8 cellular contexts compared by ENCODE assay signal in genomic region chr6:2972219-2972487, GRCh38. TPM values are rescaled to one million over a fixed set of nuclear protein-coding genes. Genes with fewer than 3 reads are reported as not detected.
DNase-seq lines count a peak whose midpoint lies in the region; ATAC-seq and TF ChIP-seq lines count a peak whose summit lies in the region.
"Not testable (repeated sequence)": the region's sequence is repeated elsewhere in the genome, so short reads cannot be mapped to it uniquely, and the experiment has no call there.

No MANE protein-coding gene starts in this region.

- not testable (repeated sequence) for H3K36me3 ChIP-seq in ES-I3 (ENCODE audit: insufficient read depth, low read length); right atrium auricular region; naive thymus-derived CD4-positive, alpha-beta T cell (ENCODE audit: control insufficient read depth in 2 of 3, insufficient read depth in 3 of 3, low read length in 3 of 3); aorta (ENCODE audit: control insufficient read depth in 1 of 2, insufficient read depth in 2 of 2, low read length in 1 of 2)

- ATAC-seq in activated naive CD8-positive, alpha-beta T cell treated with anti-CD3 and anti-CD28 coated beads, Interleukin-2, amount 10 ng/mL, durations not matched to agents 7 days and 5 days (ENCODE audit: low read depth); naive thymus-derived CD4-positive, alpha-beta T cell; aorta (ENCODE audit: low FRiP score): not testable (repeated sequence)

- H3K4me3 Mint-ChIP-seq in T-helper 1 cell treated with Interleukin-12 subunit alpha and Interleukin-12 subunit beta and Interleukin-4 antibody, amounts not matched to agents 30 μg/mL and 1 μg/mL, for 36 hours: peak overlapping the region; percentile 77
- peak overlapping the region; percentile 90 for H3K4me3 Mint-ChIP-seq in activated naive CD8-positive, alpha-beta T cell treated with anti-CD3 and anti-CD28 coated beads, Interleukin-2, amount 10 ng/mL, durations not matched to agents 7 days and 5 days
- H3K4me3 Mint-ChIP-seq in naive thymus-derived CD4-positive, alpha-beta T cell: peak overlapping the region; percentile 83 to 92 (median 89)

- CTCF ChIA-PET in naive thymus-derived CD4-positive, alpha-beta T cell (lab: Charles Lee): interaction anchor here (1.2 kb wide), 1 partner anchor 16 kb away, joined by 4 read pairs; no protein-coding TSS in a partner anchor

- not testable (repeated sequence) for H3K9me3 Mint-ChIP-seq in T-helper 1 cell treated with Interleukin-12 subunit alpha and Interleukin-12 subunit beta and Interleukin-4 antibody, amounts not matched to agents 30 μg/mL and 1 μg/mL, for 36 hours; activated naive CD8-positive, alpha-beta T cell treated with anti-CD3 and anti-CD28 coated beads, Interleukin-2, amount 10 ng/mL, durations not matched to agents 7 days and 5 days; naive thymus-derived CD4-positive, alpha-beta T cell

- not testable (repeated sequence) for TF ChIP-seq CTCF in dorsolateral prefrontal cortex (IDR thresholded peaks at IDR 0.05 in 54 of 56, conservative IDR thresholded peaks at IDR 0.05 in 2 of 56; ENCODE audit: low read depth in 1 of 56, partially characterized antibody in 56 of 56); right atrium auricular region (IDR thresholded peaks at IDR 0.05)

- H3K27ac ChIP-seq in dorsolateral prefrontal cortex (peak overlapping the region; percentile 82 to 100 (median 98)), right atrium auricular region (peak overlapping the region; percentile 96 to 100), skin epidermis (peak overlapping the region in 19 of 21 experiments; percentile 76 to 97 (median 92)), aorta (ENCODE audit: low read depth in 1 of 2, low read length in 2 of 2) (peak overlapping the region; percentile 66 to 79)
- peak overlapping the region; percentile 72 for H3K27ac ChIP-seq in naive thymus-derived CD4-positive, alpha-beta T cell (ENCODE audit: low read depth, low read length)

- H3K4me3 ChIP-seq in dorsolateral prefrontal cortex (peak overlapping the region in 58 of 59 donors; percentile 58 to 89 (median 79)), right atrium auricular region (peak overlapping the region; percentile 82 to 90), skin epidermis (peak overlapping the region; percentile 63 to 80 (median 72)), aorta (ENCODE audit: low read length in 2 of 2) (peak overlapping the region in 1 of 2 donors; percentile 75)
- peak overlapping the region; percentile 66 for H3K4me3 ChIP-seq in naive thymus-derived CD4-positive, alpha-beta T cell (ENCODE audit: low read length)

- H3K27me3 ChIP-seq in dorsolateral prefrontal cortex; right atrium auricular region; naive thymus-derived CD4-positive, alpha-beta T cell (ENCODE audit: control insufficient read depth in 2 of 2, insufficient read depth in 2 of 2, low read length in 2 of 2); aorta (ENCODE audit: control insufficient read depth in 1 of 2, insufficient read depth in 2 of 2, low read length in 1 of 2): not testable (repeated sequence)

- H3K4me1 ChIP-seq in ES-I3 (ENCODE audit: insufficient read depth, low read length): peaks cover 11% of the 10 kb centered on the region
- peaks cover 0 to 14% of the 10 kb centered on the region in 2 donors for H3K4me1 ChIP-seq in right atrium auricular region
- peaks cover 7 to 19% of the 10 kb centered on the region in 2 donors for H3K4me1 ChIP-seq in naive thymus-derived CD4-positive, alpha-beta T cell (ENCODE audit: control insufficient read depth in 2 of 2, insufficient read depth in 2 of 2, low read length in 2 of 2)
- H3K4me1 ChIP-seq in aorta (ENCODE audit: control insufficient read depth in 1 of 2, insufficient read depth in 2 of 2, low read length in 2 of 2): not testable (repeated sequence)

- H3K27ac Mint-ChIP-seq in T-helper 1 cell treated with Interleukin-12 subunit alpha and Interleukin-12 subunit beta and Interleukin-4 antibody, amounts not matched to agents 30 μg/mL and 1 μg/mL, for 36 hours: peak overlapping the region; percentile 68
- peak overlapping the region; percentile 79 for H3K27ac Mint-ChIP-seq in activated naive CD8-positive, alpha-beta T cell treated with anti-CD3 and anti-CD28 coated beads, Interleukin-2, amount 10 ng/mL, durations not matched to agents 7 days and 5 days
- H3K27ac Mint-ChIP-seq in naive thymus-derived CD4-positive, alpha-beta T cell: peak overlapping the region; percentile 25 to 95 (median 91)

- H3K9me3 ChIP-seq in ES-I3 (ENCODE audit: control insufficient read depth, insufficient read depth, low read length); right atrium auricular region; naive thymus-derived CD4-positive, alpha-beta T cell (ENCODE audit: control insufficient read depth in 2 of 3, low read length in 3 of 3); aorta (ENCODE audit: control insufficient read depth, low read length): not testable (repeated sequence)

- peaks cover 11% of the 10 kb centered on the region for H3K4me1 Mint-ChIP-seq in T-helper 1 cell treated with Interleukin-12 subunit alpha and Interleukin-12 subunit beta and Interleukin-4 antibody, amounts not matched to agents 30 μg/mL and 1 μg/mL, for 36 hours (ENCODE audit: low read depth)
- H3K4me1 Mint-ChIP-seq in activated naive CD8-positive, alpha-beta T cell treated with anti-CD3 and anti-CD28 coated beads, Interleukin-2, amount 10 ng/mL, durations not matched to agents 7 days and 5 days: peaks cover 25% of the 10 kb centered on the region
- peaks cover 13 to 57% (median 43%) of the 10 kb centered on the region in 7 donors for H3K4me1 Mint-ChIP-seq in naive thymus-derived CD4-positive, alpha-beta T cell

- WGBS in aorta, 2 donors: 73 to 81% methylated on average over 1 of the region's 1 CpG

- intact Hi-C loops in dorsolateral prefrontal cortex (cut with DNase I); naive thymus-derived CD4-positive, alpha-beta T cell (cut with micrococcal nuclease); aorta (cut with DNase I): not testable (repeated sequence)

- peaks cover 72% of the 10 kb centered on the region for H3K27me3 Mint-ChIP-seq in T-helper 1 cell treated with Interleukin-12 subunit alpha and Interleukin-12 subunit beta and Interleukin-4 antibody, amounts not matched to agents 30 μg/mL and 1 μg/mL, for 36 hours (ENCODE audit: low read depth)
- not testable (repeated sequence) for H3K27me3 Mint-ChIP-seq in activated naive CD8-positive, alpha-beta T cell treated with anti-CD3 and anti-CD28 coated beads, Interleukin-2, amount 10 ng/mL, durations not matched to agents 7 days and 5 days
- H3K27me3 Mint-ChIP-seq in naive thymus-derived CD4-positive, alpha-beta T cell: peaks cover 0 to 70% (median 0%) of the 10 kb centered on the region in 5 donors

- POLR2A ChIA-PET in activated naive CD8-positive, alpha-beta T cell treated with anti-CD3 and anti-CD28 coated beads, Interleukin-2, amount 10 ng/mL, durations not matched to agents 7 days and 5 days (lab: Charles Lee): interaction anchor here (0.6 to 1.9 kb wide), 16 partner anchors 12 to 131 kb away, joined by 3 to 32 read pairs (median 4); partner anchors contain the start of genes NQO2, RIPK1, SERPINB1 and SERPINB9
- POLR2A ChIA-PET in naive thymus-derived CD4-positive, alpha-beta T cell (lab: Charles Lee): interaction anchor here (0.6 to 2.0 kb wide), 12 partner anchors 9 to 130 kb away, joined by 3 to 33 read pairs (median 6); partner anchors contain the start of genes NQO2 and SERPINB9

- DNase-seq in activated naive CD8-positive, alpha-beta T cell treated with anti-CD3 and anti-CD28 coated beads, Interleukin-2, amount 10 ng/mL, durations not matched to agents 7 days and 5 days; dorsolateral prefrontal cortex; right atrium auricular region (ENCODE audit: low spot score); naive thymus-derived CD4-positive, alpha-beta T cell; aorta: not testable (repeated sequence)

- H3K36me3 Mint-ChIP-seq in T-helper 1 cell treated with Interleukin-12 subunit alpha and Interleukin-12 subunit beta and Interleukin-4 antibody, amounts not matched to agents 30 μg/mL and 1 μg/mL, for 36 hours (ENCODE audit: low read depth); naive thymus-derived CD4-positive, alpha-beta T cell: not testable (repeated sequence)
- peaks cover 17% of the 10 kb centered on the region for H3K36me3 Mint-ChIP-seq in activated naive CD8-positive, alpha-beta T cell treated with anti-CD3 and anti-CD28 coated beads, Interleukin-2, amount 10 ng/mL, durations not matched to agents 7 days and 5 days

- H3K9ac ChIP-seq in ES-I3 (ENCODE audit: low read depth, low read length): peak overlapping the region; percentile 90; the same call in 1 of the 2 replicates

RNA-seq across cellular contexts. Expression of gene SERPINB6, which starts 0.8 kb away (rescaled TPM):
- 10 to 100 TPM; 85.3 to 85.6 TPM for total RNA-seq in activated naive CD8-positive, alpha-beta T cell treated with anti-CD3 and anti-CD28 coated beads, Interleukin-2, amount 10 ng/mL, durations not matched to agents 7 days and 5 days
- 100 to 1,000 TPM in 6 of 120 experiments, 10 to 100 TPM in 114; 44.0 to 114 (median 69.4) TPM for total RNA-seq in dorsolateral prefrontal cortex
- 100 to 1,000 TPM; 181 to 184 TPM for total RNA-seq in right atrium auricular region
- total RNA-seq in naive thymus-derived CD4-positive, alpha-beta T cell: 10 to 100 TPM; 19.7 to 60.5 (median 56.4) TPM
- polyA plus RNA-seq in naive thymus-derived CD4-positive, alpha-beta T cell: 10 to 100 TPM; 77.9 to 94.2 TPM
- 100 to 1,000 TPM; 111 to 132 TPM for total RNA-seq in aorta
- 100 to 1,000 TPM; 174 to 243 TPM for polyA plus RNA-seq in aorta

RNA-seq across cellular contexts. Expression of gene NQO2, which starts 27.5 kb away (rescaled TPM):
- total RNA-seq in activated naive CD8-positive, alpha-beta T cell treated with anti-CD3 and anti-CD28 coated beads, Interleukin-2, amount 10 ng/mL, durations not matched to agents 7 days and 5 days: 10 to 100 TPM; 17.0 to 17.5 TPM
- total RNA-seq in dorsolateral prefrontal cortex (100 to 1,000 TPM in 3 of 120 experiments, 10 to 100 TPM in 117; 27.5 to 103 (median 66.8) TPM), right atrium auricular region (10 to 100 TPM; 37.6 to 68.1 TPM), aorta (10 to 100 TPM; 23.2 to 40.3 TPM)
- 10 to 100 TPM in 4 of 5 experiments, 1 to 10 TPM in 1; 8.1 to 34.6 (median 22.6) TPM for total RNA-seq in naive thymus-derived CD4-positive, alpha-beta T cell
- 10 to 100 TPM; 44.4 to 52.0 TPM for polyA plus RNA-seq in naive thymus-derived CD4-positive, alpha-beta T cell
- 10 to 100 TPM; 58.6 to 58.9 TPM for polyA plus RNA-seq in aorta
